ENCODE assay signal across 30 cellular contexts in the genomic region with DNA sequence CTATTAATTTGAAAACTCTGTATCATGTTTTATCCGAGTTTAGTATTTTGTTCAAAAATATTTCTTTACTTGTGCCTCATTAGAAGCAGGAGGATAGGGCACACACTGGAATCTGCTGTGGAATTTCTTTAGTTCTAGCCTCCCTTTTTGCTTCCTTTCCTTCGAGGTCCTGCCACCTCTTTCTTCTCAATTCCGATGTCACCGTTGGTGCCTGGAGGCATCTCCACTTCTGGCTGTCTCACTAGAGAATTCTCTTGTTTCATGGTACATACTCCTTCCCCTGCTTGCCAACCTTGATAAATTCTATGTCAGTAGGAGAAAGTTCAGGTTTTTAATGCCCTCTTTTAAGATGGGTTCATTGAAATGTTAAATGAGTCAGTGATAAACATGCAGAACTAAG.
"Had no signal": no experiment of that assay in that cellular context is flagged by ENCODE, and none has a peak within 500 bp of the region (broad histone marks: within the 10 kb centered on the region; RNA-seq: fewer than 3 reads in every experiment).

No MANE protein-coding gene starts in this region.

- H3K4me1 Mint-ChIP-seq: immature natural killer cell; naive B cell; natural killer cell; stimulated activated naive B cell treated with anti-CD40 and anti-IgM and Interleukin-4, amounts not matched to agents 10 μg/mL and 1 μg/mL and 100 μg/mL, for 72 hours had no signal

- H3K36me3 Mint-ChIP-seq: immature natural killer cell; mesothelial cell of epicardium; naive B cell; natural killer cell; stimulated activated naive B cell treated with anti-CD40 and anti-IgM and Interleukin-4, amounts not matched to agents 10 μg/mL and 1 μg/mL and 100 μg/mL, for 72 hours had no signal

- H3K9me3 ChIP-seq: lower lobe of right lung, ovary, prostate gland, stomach, suprapubic skin, thoracic aorta, tibial artery, upper lobe of right lung had no signal

- H3K79me2 ChIP-seq: hepatocyte had no signal

- H3K27me3 Mint-ChIP-seq: stimulated activated naive B cell treated with anti-CD40 and anti-IgM and Interleukin-4, amounts not matched to agents 10 μg/mL and 1 μg/mL and 100 μg/mL, for 72 hours had no signal

- ATAC-seq: heart right ventricle; left colon; left lung; lower lobe of right lung; natural killer cell; right cardiac atrium; sciatic nerve; stimulated activated naive B cell treated with anti-CD40 and anti-IgM and Interleukin-4, amounts not matched to agents 10 μg/mL and 1 μg/mL and 100 μg/mL, for 72 hours; stimulated activated naive CD8-positive, alpha-beta T cell treated with anti-CD3 and anti-CD28 coated beads, Interleukin-15, Interleukin-2, amounts not matched to agents 100 U/mL and 50 U/mL, for 24 hours; upper lobe of right lung had no signal

- H3K27ac Mint-ChIP-seq: immature natural killer cell; mesothelial cell of epicardium; naive B cell; natural killer cell; stimulated activated naive B cell treated with anti-CD40 and anti-IgM and Interleukin-4, amounts not matched to agents 10 μg/mL and 1 μg/mL and 100 μg/mL, for 72 hours had no signal

- H3K27me3 ChIP-seq: heart right ventricle, hepatocyte, left lung, ovary, stomach, suprapubic skin, tibial artery, upper lobe of right lung had no signal

- H3K9me3 Mint-ChIP-seq: mesothelial cell of epicardium; stimulated activated naive B cell treated with anti-CD40 and anti-IgM and Interleukin-4, amounts not matched to agents 10 μg/mL and 1 μg/mL and 100 μg/mL, for 72 hours had no signal

- H3K4me1 ChIP-seq: left lung, lower lobe of right lung, prostate gland, stomach, suprapubic skin, tibial artery, upper lobe of right lung had no signal

- DNase-seq: heart right ventricle; immature natural killer cell; kidney; left colon; left lung; lower lobe of right lung; mammary epithelial cell; mesenchymal stem cell; naive B cell; natural killer cell; ovary; retina; right cardiac atrium; stimulated activated CD4-positive, alpha-beta T cell treated with anti-CD3 and anti-CD28 coated beads, Interleukin-12 subunit alpha, Interleukin-12 subunit beta, amount 100 ng/mL, for 4 hours; stimulated activated CD4-positive, alpha-beta T cell treated with anti-CD3 and anti-CD28 coated beads, Interleukin-15, amount 100 ng/mL, for 24 hours; stimulated activated CD4-positive, alpha-beta T cell treated with anti-CD3 and anti-CD28 coated beads, Interleukin-2, amount 100 ng/mL, for 24 hours; stimulated activated CD4-positive, alpha-beta T cell treated with anti-CD3 and anti-CD28 coated beads, Interleukin-4, amount 100 ng/mL, for 1 hour; stimulated activated naive B cell treated with anti-CD40 and anti-IgM and Interleukin-4, amounts not matched to agents 10 μg/mL and 1 μg/mL and 100 μg/mL, for 72 hours; stimulated activated naive CD8-positive, alpha-beta T cell treated with anti-CD3 and anti-CD28 coated beads, Interleukin-15, Interleukin-2, amounts not matched to agents 100 U/mL and 50 U/mL, for 24 hours; stomach; tibial artery; trophoblast cell; upper lobe of right lung had no signal

- H3K4me3 Mint-ChIP-seq: immature natural killer cell; mesothelial cell of epicardium; naive B cell; natural killer cell; stimulated activated naive B cell treated with anti-CD40 and anti-IgM and Interleukin-4, amounts not matched to agents 10 μg/mL and 1 μg/mL and 100 μg/mL, for 72 hours had no signal

- H3K4me2 ChIP-seq: hepatocyte had no signal

- H2AFZ ChIP-seq: hepatocyte had no signal

- H3K27ac ChIP-seq: heart right ventricle, hepatocyte, left lung, lower lobe of right lung, ovary, prostate gland, skin epidermis, stomach, suprapubic skin, thoracic aorta, tibial artery, upper lobe of right lung had no signal

- H3K4me3 ChIP-seq: heart right ventricle, hepatocyte, left lung, lower lobe of right lung, ovary, prostate gland, skin epidermis, stomach, suprapubic skin, thoracic aorta, tibial artery, upper lobe of right lung had no signal

- H3K36me3 ChIP-seq: heart right ventricle, left lung, lower lobe of right lung, ovary, prostate gland, stomach, suprapubic skin, thoracic aorta, tibial artery, upper lobe of right lung had no signal
